8 cellular contexts compared by ENCODE assay signal in the genomic region with DNA sequence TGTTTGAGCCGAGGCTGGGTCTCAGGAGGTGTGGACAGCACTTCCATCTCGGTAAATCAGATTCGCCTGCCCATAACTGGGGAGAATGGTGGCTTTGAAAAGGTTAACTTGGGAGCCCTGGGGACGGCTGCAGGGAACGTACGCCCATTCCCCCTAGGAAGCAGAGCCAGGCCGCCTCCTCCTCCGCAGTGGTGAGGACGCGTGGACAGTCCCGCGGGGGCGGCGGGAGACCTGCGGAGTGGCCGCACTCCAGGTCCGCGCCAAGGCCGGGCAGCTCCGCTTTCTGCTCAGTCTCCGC. TPM values are rescaled to one million over a fixed set of nuclear protein-coding genes. Genes with fewer than 3 reads are reported as not detected.
DNase-seq lines count a peak whose midpoint lies in the region; ATAC-seq and TF ChIP-seq lines count a peak whose summit lies in the region.

No MANE protein-coding gene starts in this region.

- H3K36me3 ChIP-seq in breast epithelium = no peaks in the 10 kb centered on the region

- H3K4me3 Mint-ChIP-seq in MCF 10A (ENCODE audit: unreplicated experiment) = no peak overlapping the region
- no peak overlapping the region for H3K4me3 Mint-ChIP-seq in natural killer cell

- ATAC-seq in natural killer cell (peak in 2 of 3 donors; percentile 42 to 63), HG03097 (IDR thresholded peaks at IDR 0.05; ENCODE audit: low FRiP score, unreplicated experiment) (no peak)

- H3K9me3 Mint-ChIP-seq in MCF 10A (ENCODE audit: unreplicated experiment) (no peaks in the 10 kb centered on the region), natural killer cell (no peaks in the 10 kb centered on the region)

- peaks cover 3 to 32% of the 10 kb centered on the region in 2 donors for H3K27me3 ChIP-seq in breast epithelium

- H3K27ac Mint-ChIP-seq in MCF 10A (ENCODE audit: low read depth, unreplicated experiment) (no peak overlapping the region), natural killer cell (no peak overlapping the region)

- no peaks in the 10 kb centered on the region for H3K9me3 ChIP-seq in breast epithelium

- CTCF ChIA-PET in MCF 10A (lab: Yijun Ruan, JAX) = interaction anchor here (0.5 to 4.3 kb wide), 56 partner anchors 8 to 675 kb away, joined by 3 to 57 read pairs (median 4); no protein-coding TSS in a partner anchor

- POLR2A ChIA-PET in MCF 10A (lab: Yijun Ruan, JAX) = interaction anchor here (0.7 kb wide), 1 partner anchor 669 kb away, joined by 5 read pairs; no protein-coding TSS in a partner anchor

- peaks cover 3 to 20% of the 10 kb centered on the region in 2 donors for H3K4me1 ChIP-seq in breast epithelium

- BruUV-seq in MCF 10A (replicated peaks; lab: Mats Ljungman, UMichigan) = no TSS peak

- no peak for TF ChIP-seq POLR2A in breast epithelium (IDR thresholded peaks at IDR 0.05)

- H3K4me3 ChIP-seq in breast epithelium = peak overlapping the region; percentile 43 to 79 (median 54)

- H3K36me3 Mint-ChIP-seq in MCF 10A (ENCODE audit: insufficient read depth, unreplicated experiment) (no peaks in the 10 kb centered on the region), natural killer cell (no peaks in the 10 kb centered on the region)

- intact Hi-C loops in breast epithelium (cut with DNase I; ENCODE audit: low total_unique reads) = no loop called here
- intact Hi-C loops in MCF 10A (cut with micrococcal nuclease) = loop anchor here (1.0 to 2.0 kb wide), 4 partner anchors 302 to 669 kb away; no protein-coding TSS in a partner anchor
- intact Hi-C loops in natural killer cell (cut with micrococcal nuclease) = loop anchor here (2.0 kb wide), 1 partner anchor 669 kb away; no protein-coding TSS in a partner anchor

- DNase-seq in breast epithelium (ENCODE audit: low spot score in 2 of 2) = no peak
- no peak for DNase-seq in MCF 10A (ENCODE audit: unreplicated experiment)
- peak; percentile 33 for DNase-seq in HPDE6-E6E7 (ENCODE audit: extremely low spot score)
- peak; percentile 77 for DNase-seq in dermis blood vessel endothelial cell
- no peak for DNase-seq in natural killer cell
- DNase-seq in COR-L47 (lab: John Stamatoyannopoulos, UW) = no peak
- DNase-seq in SKM-1 treated with dmso at 0.1 percent for 144 hours (lab: John Stamatoyannopoulos, UW; ENCODE audit: unreplicated experiment) = no peak

- H3K27me3 Mint-ChIP-seq in MCF 10A (ENCODE audit: insufficient read depth, unreplicated experiment) (peaks cover 55% of the 10 kb centered on the region), natural killer cell (ENCODE audit: low read depth in 2 of 2) (peaks cover 45 to 56% of the 10 kb centered on the region in 2 donors)

- H3K4me1 Mint-ChIP-seq in MCF 10A (ENCODE audit: insufficient read depth, unreplicated experiment) (no peaks in the 10 kb centered on the region), natural killer cell (peaks cover 7% of the 10 kb centered on the region in 2 donors)

- TF ChIP-seq CTCF in breast epithelium (IDR thresholded peaks at IDR 0.05) = peak in 2 of 3 donors; percentile 42 to 65
- no peak for TF ChIP-seq CTCF in MCF 10A (IDR thresholded peaks at IDR 0.05; ENCODE audit: unreplicated experiment)
- peak; percentile 13 for TF ChIP-seq CTCF in natural killer cell (IDR thresholded peaks at IDR 0.05)

- no peak overlapping the region for H3K27ac ChIP-seq in breast epithelium

RNA-seq across cellular contexts. Expression of a gene that starts 0.8 kb away (rescaled TPM):
- under 1 TPM; 0.32 to 0.98 (median 0.59) TPM for total RNA-seq in breast epithelium
- total RNA-seq in MCF 10A (2022) = not detected in 2 replicates
- total RNA-seq in dermis blood vessel endothelial cell = 12.2 and 19.6 TPM in 2 replicates
- total RNA-seq in natural killer cell = under 1 TPM in 1 of 3 donors, not detected in 2; 0.18 TPM

Comparison
In these comparisons a context has a peak if more than half of its experiments do, and no peak if none do; other contexts are left out.
1. DNase-seq: peak in HPDE6-E6E7 (single experiment) and dermis blood vessel endothelial cell (single experiment); none in breast epithelium (0 of 2), MCF 10A (single experiment), natural killer cell (single experiment), COR-L47 (single experiment) and SKM-1 treated with dmso at 0.1 percent for 144 hours (single experiment).